Comparison of ENCODE assay signal across 16 cellular contexts in genomic region chr11:103842795-103843194, GRCh38.
DNase-seq lines count a peak whose midpoint lies in the region; ATAC-seq, FAIRE-seq and TF ChIP-seq lines count a peak whose summit lies in the region.
"Had no signal": no experiment of that assay in that cellular context is flagged by ENCODE, and none has a peak within 500 bp of the region (broad histone marks: within the 10 kb centered on the region; RNA-seq: fewer than 3 reads in every experiment).

No MANE protein-coding gene starts in this region.

- no peaks in the 10 kb centered on the region for H3K36me3 Mint-ChIP-seq in GM23338 (ENCODE audit: low read depth)
- no peaks in the 10 kb centered on the region for H3K36me3 Mint-ChIP-seq in astrocyte (ENCODE audit: low read depth, unreplicated experiment)
- no peaks in the 10 kb centered on the region for H3K36me3 Mint-ChIP-seq in stimulated activated naive B cell treated with anti-CD40 and anti-IgM and Interleukin-4, amounts not matched to agents 10 μg/mL and 1 μg/mL and 100 μg/mL, for 72 hours
- H3K36me3 Mint-ChIP-seq: WTC11 had no signal

- H3K79me2 ChIP-seq in GM23338 (replicated peaks; ENCODE audit: insufficient read depth) = no peaks in the 10 kb centered on the region
- H3K79me2 ChIP-seq in astrocyte (ENCODE audit: insufficient read depth, low read length) = no peaks in the 10 kb centered on the region

- H3K27ac Mint-ChIP-seq in GM23338 = no peak overlapping the region
- no peak overlapping the region for H3K27ac Mint-ChIP-seq in astrocyte (ENCODE audit: unreplicated experiment)
- H3K27ac Mint-ChIP-seq in stimulated activated naive B cell treated with anti-CD40 and anti-IgM and Interleukin-4, amounts not matched to agents 10 μg/mL and 1 μg/mL and 100 μg/mL, for 72 hours = no peak overlapping the region
- H3K27ac Mint-ChIP-seq: WTC11 had no signal

- FAIRE-seq in astrocyte (lab: Jason Lieb, UNC) = no peak
- FAIRE-seq: H54 had no signal

- H3K9me2 ChIP-seq in GM23338 (ENCODE audit: insufficient read depth) = no peaks in the 10 kb centered on the region

- DNase-seq in AG09319 (ENCODE audit: extremely low read depth, low read depth) (peak; percentile 72), GM23338 (ENCODE audit: low spot score) (no peak), astrocyte (ENCODE audit: low read depth) (peak; percentile 89), left kidney (ENCODE audit: low read depth, low spot score) (peak; percentile 14)
- no peak for DNase-seq in stimulated activated naive B cell treated with anti-CD40 and anti-IgM and Interleukin-4, amounts not matched to agents 10 μg/mL and 1 μg/mL and 100 μg/mL, for 72 hours
- DNase-seq: activated gamma-delta T cell, body of pancreas, kidney glomerular epithelial cell, NCI-H1092 treated with DMSO at 0.1 percent for 48 hours, NCI-H345, OCI-M1, testis had no signal

- TF ChIP-seq CTCF in AG09319 (IDR thresholded peaks at IDR 0.05; ENCODE audit: low read depth, low read length) = no peak
- TF ChIP-seq CTCF in GM23338 (conservative IDR thresholded peaks at IDR 0.05; ENCODE audit: low read depth in 2 of 2) = no peak
- TF ChIP-seq CTCF in astrocyte (IDR thresholded peaks at IDR 0.05; ENCODE audit: insufficient read depth, low read depth, low read length) = no peak

- no peak overlapping the region for H3K4me3 ChIP-seq in GM23338
- H3K4me3 ChIP-seq in astrocyte (ENCODE audit: insufficient read depth, low read depth, low read length) = no peak overlapping the region
- H3K4me3 ChIP-seq: body of pancreas, testis had no signal

- H3K4me2 ChIP-seq in GM23338 (no peak overlapping the region), astrocyte (ENCODE audit: low read length) (no peak overlapping the region)

- no peak overlapping the region for H3K4me3 Mint-ChIP-seq in GM23338
- no peak overlapping the region for H3K4me3 Mint-ChIP-seq in astrocyte (ENCODE audit: unreplicated experiment)
- no peak overlapping the region for H3K4me3 Mint-ChIP-seq in stimulated activated naive B cell treated with anti-CD40 and anti-IgM and Interleukin-4, amounts not matched to agents 10 μg/mL and 1 μg/mL and 100 μg/mL, for 72 hours
- H3K4me3 Mint-ChIP-seq: WTC11 had no signal

- H3K27ac ChIP-seq in GM23338 (ENCODE audit: low read depth) = no peak overlapping the region
- H3K27ac ChIP-seq in astrocyte (ENCODE audit: low read depth, low read length) = no peak overlapping the region
- H3K27ac ChIP-seq: body of pancreas, testis had no signal

- H3K4me1 Mint-ChIP-seq in GM23338 (peaks cover 3% of the 10 kb centered on the region; the same call in 2 of the 3 replicates), astrocyte (ENCODE audit: low read depth, unreplicated experiment) (peaks cover 5% of the 10 kb centered on the region)
- H3K4me1 Mint-ChIP-seq in stimulated activated naive B cell treated with anti-CD40 and anti-IgM and Interleukin-4, amounts not matched to agents 10 μg/mL and 1 μg/mL and 100 μg/mL, for 72 hours = peaks cover 0 to 2% of the 10 kb centered on the region in 2 donors

- ATAC-seq in GM23338 (no peak), GM19395 (IDR thresholded peaks at IDR 0.05; ENCODE audit: unreplicated experiment) (no peak), GM19324 (IDR thresholded peaks at IDR 0.05; ENCODE audit: low FRiP score, unreplicated experiment) (no peak)
- no peak for ATAC-seq in stimulated activated naive B cell treated with anti-CD40 and anti-IgM and Interleukin-4, amounts not matched to agents 10 μg/mL and 1 μg/mL and 100 μg/mL, for 72 hours (replicated peaks)
- ATAC-seq: body of pancreas, WTC11 had no signal

- H3K27me3 Mint-ChIP-seq in GM23338 (ENCODE audit: insufficient read depth, low read depth, poor library complexity) (no peaks in the 10 kb centered on the region), astrocyte (ENCODE audit: low read depth, unreplicated experiment) (no peaks in the 10 kb centered on the region)
- no peaks in the 10 kb centered on the region for H3K27me3 Mint-ChIP-seq in stimulated activated naive B cell treated with anti-CD40 and anti-IgM and Interleukin-4, amounts not matched to agents 10 μg/mL and 1 μg/mL and 100 μg/mL, for 72 hours

- H3F3A ChIP-seq in GM23338 (replicated peaks; ENCODE audit: low read depth) = no peaks in the 10 kb centered on the region

- H3K27me3 ChIP-seq in GM23338 (ENCODE audit: insufficient read depth) = no peaks in the 10 kb centered on the region
- no peaks in the 10 kb centered on the region for H3K27me3 ChIP-seq in astrocyte (ENCODE audit: insufficient read depth, low read length)
- H3K27me3 ChIP-seq: body of pancreas, testis had no signal

- H3K9me3 ChIP-seq in astrocyte (ENCODE audit: insufficient read depth, low read depth, low read length) = no peaks in the 10 kb centered on the region
- H3K9me3 ChIP-seq: body of pancreas, testis had no signal

- H3K36me3 ChIP-seq in GM23338 (ENCODE audit: insufficient read depth) (no peaks in the 10 kb centered on the region), astrocyte (ENCODE audit: insufficient read depth, low read length) (no peaks in the 10 kb centered on the region)

- H3K4me1 ChIP-seq in GM23338 (ENCODE audit: insufficient read depth) (no peaks in the 10 kb centered on the region), astrocyte (ENCODE audit: insufficient read depth, low read length) (no peaks in the 10 kb centered on the region)
- H3K4me1 ChIP-seq: testis had no signal

- H3K9me3 Mint-ChIP-seq in GM23338 (no peaks in the 10 kb centered on the region), astrocyte (ENCODE audit: unreplicated experiment) (no peaks in the 10 kb centered on the region)
- no peaks in the 10 kb centered on the region for H3K9me3 Mint-ChIP-seq in stimulated activated naive B cell treated with anti-CD40 and anti-IgM and Interleukin-4, amounts not matched to agents 10 μg/mL and 1 μg/mL and 100 μg/mL, for 72 hours
- H3K9me3 Mint-ChIP-seq: WTC11 had no signal

- H3K9ac ChIP-seq in astrocyte (ENCODE audit: low read length) = no peak overlapping the region

- H4K20me1 ChIP-seq in GM23338 (replicated peaks; ENCODE audit: insufficient read depth) (no peaks in the 10 kb centered on the region), astrocyte (ENCODE audit: insufficient read depth, low read length) (no peaks in the 10 kb centered on the region)

- H2AFZ ChIP-seq in GM23338 (peak overlapping the region; percentile 53; the same call in 1 of the 2 replicates), astrocyte (ENCODE audit: low read depth, low read length) (no peak overlapping the region)

TF ChIP-seq in GM23338, 12 proteins besides CTCF, POLR2A, EP300 and RAD21 (continues in another document):
- TF ChIP-seq ZNF331 (CRISPR knock-in tag; IDR thresholded peaks at IDR 0.05; ENCODE audit: low read depth) = no peak
- no peak for TF ChIP-seq ETS1 (IDR thresholded peaks at IDR 0.05)
- TF ChIP-seq JUNB (IDR thresholded peaks at IDR 0.05; ENCODE audit: unreplicated experiment) = no peak
- no peak for TF ChIP-seq CREB1 (CRISPR knock-in tag; IDR thresholded peaks at IDR 0.05; ENCODE audit: low read depth)
- TF ChIP-seq REST (IDR thresholded peaks at IDR 0.05; ENCODE audit: unreplicated experiment) = no peak
- no peak for TF ChIP-seq EZH2 (IDR thresholded peaks at IDR 0.05; ENCODE audit: low read depth, unreplicated experiment)
- no peak for TF ChIP-seq POLR2AphosphoS5 (IDR thresholded peaks at IDR 0.05; ENCODE audit: low read depth)
- no peak for TF ChIP-seq NANOG (IDR thresholded peaks at IDR 0.05; ENCODE audit: borderline replicate concordance)
- no peak for TF ChIP-seq EZH2phosphoT487 (IDR thresholded peaks at IDR 0.05; ENCODE audit: unreplicated experiment)

Comparison
In these comparisons a context has a peak if more than half of its experiments do, and no peak if none do; other contexts are left out.
1. DNase-seq: peak in AG09319 (single experiment), astrocyte (single experiment) and left kidney (single experiment); none in GM23338 (single experiment) and stimulated activated naive B cell treated with anti-CD40 and anti-IgM and Interleukin-4, amounts not matched to agents 10 μg/mL and 1 μg/mL and 100 μg/mL, for 72 hours (single experiment).